In genomic region chr15:36370735-36371115, GRCh38 we compare ENCODE assay signal across 1 cellular context.
TF ChIP-seq lines count a peak whose summit lies in the region.

No MANE protein-coding gene starts in this region.

TF ChIP-seq in WTC11, 78 proteins besides CTCF, POLR2A, EP300 and RAD21 (continued from another document):
- TF ChIP-seq STAT6 (CRISPR knock-in tag; conservative IDR thresholded peaks at IDR 0.05; ENCODE audit: low read depth) (no peak), E2F1 (CRISPR knock-in tag; IDR thresholded peaks at IDR 0.05) (no peak), ZNF532 (CRISPR knock-in tag; IDR thresholded peaks at IDR 0.05; ENCODE audit: borderline replicate concordance) (no peak), RORB (CRISPR knock-in tag; IDR thresholded peaks at IDR 0.05) (no peak), FOXP4 (CRISPR knock-in tag; IDR thresholded peaks at IDR 0.05) (no peak), CDX4 (CRISPR knock-in tag; IDR thresholded peaks at IDR 0.05; ENCODE audit: borderline replicate concordance) (no peak), ELF4 (CRISPR knock-in tag; IDR thresholded peaks at IDR 0.05; ENCODE audit: low read depth) (no peak), GTF2I (CRISPR knock-in tag; conservative IDR thresholded peaks at IDR 0.05) (no peak), ZBTB21 (CRISPR knock-in tag; IDR thresholded peaks at IDR 0.05; ENCODE audit: borderline replicate concordance) (no peak), PRRX2 (CRISPR knock-in tag; IDR thresholded peaks at IDR 0.05) (no peak), GRHL2 (CRISPR knock-in tag; IDR thresholded peaks at IDR 0.05; ENCODE audit: insufficient replicate concordance, severe bottlenecking) (no peak)
